Comparison of ENCODE assay signal across 9 cellular contexts in the genomic region with DNA sequence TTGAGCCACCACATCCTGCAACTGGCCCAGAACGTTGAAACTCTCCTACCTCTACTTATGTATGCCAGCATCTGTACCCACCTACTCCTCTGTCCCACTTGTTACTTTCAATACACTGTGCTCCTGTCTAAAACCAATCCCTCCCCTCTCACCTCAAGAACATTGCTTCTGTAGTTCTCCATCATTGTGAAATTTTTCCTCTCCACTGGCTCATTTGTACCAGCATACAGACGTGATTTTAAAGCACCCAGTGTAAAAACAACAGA. TPM values are rescaled to one million over a fixed set of nuclear protein-coding genes. Genes with fewer than 3 reads are reported as not detected.
DNase-seq lines count a peak whose midpoint lies in the region; ATAC-seq lines count a peak whose summit lies in the region.
"Had no signal": no experiment of that assay in that cellular context is flagged by ENCODE, and none has a peak within 500 bp of the region (broad histone marks: within the 10 kb centered on the region; RNA-seq: fewer than 3 reads in every experiment).

No MANE protein-coding gene starts in this region.

- no peaks in the 10 kb centered on the region for H3K36me3 ChIP-seq in skeletal muscle tissue (ENCODE audit: control insufficient read depth in 3 of 3, insufficient read depth in 3 of 3, low read length in 3 of 3)
- H3K36me3 ChIP-seq: vagina had no signal

- DNase-seq in T-helper 2 cell treated with Interferon-gamma antibody and Interleukin-4, amounts not matched to agents 5 μg/mL and 100 μg/mL, for 36 hours (ENCODE audit: low spot score) = no peak
- DNase-seq in T-helper 2 cell (no peak), DMS153 treated with DMSO at 0.1 percent for 48 hours (lab: John Stamatoyannopoulos, UW; ENCODE audit: unreplicated experiment) (no peak), NCI-H69 (lab: John Stamatoyannopoulos, UW) (no peak), NCI-H2227 (lab: John Stamatoyannopoulos, UW; ENCODE audit: unreplicated experiment) (no peak)

- peaks cover 5% of the 10 kb centered on the region for H3K36me3 Mint-ChIP-seq in T-helper 2 cell treated with Interferon-gamma antibody and Interleukin-4, amounts not matched to agents 5 μg/mL and 100 μg/mL, for 36 hours (ENCODE audit: low read depth)
- H3K36me3 Mint-ChIP-seq in IgD-negative memory B cell = peaks cover 6% of the 10 kb centered on the region

- peak overlapping the region; percentile 71 for H3K27ac Mint-ChIP-seq in T-helper 2 cell treated with Interferon-gamma antibody and Interleukin-4, amounts not matched to agents 5 μg/mL and 100 μg/mL, for 36 hours
- peak overlapping the region; percentile 81 to 97 (median 97) for H3K27ac Mint-ChIP-seq in IgD-negative memory B cell

- H3K27me3 Mint-ChIP-seq in T-helper 2 cell treated with Interferon-gamma antibody and Interleukin-4, amounts not matched to agents 5 μg/mL and 100 μg/mL, for 36 hours (ENCODE audit: low read depth) = no peaks in the 10 kb centered on the region
- no peaks in the 10 kb centered on the region for H3K27me3 Mint-ChIP-seq in IgD-negative memory B cell

- peaks cover 23% of the 10 kb centered on the region for H3K4me1 Mint-ChIP-seq in T-helper 2 cell treated with Interferon-gamma antibody and Interleukin-4, amounts not matched to agents 5 μg/mL and 100 μg/mL, for 36 hours (ENCODE audit: low read depth)
- H3K4me1 Mint-ChIP-seq in IgD-negative memory B cell = peaks cover 20 to 31% (median 25%) of the 10 kb centered on the region in 3 donors

- no peaks in the 10 kb centered on the region for H3K9me3 ChIP-seq in skeletal muscle tissue (ENCODE audit: control insufficient read depth in 3 of 3, low read length in 3 of 3)
- H3K9me3 ChIP-seq: vagina had no signal

- no peak overlapping the region for H3K4me3 ChIP-seq in skeletal muscle tissue (ENCODE audit: low read length in 3 of 3)
- H3K4me3 ChIP-seq: vagina had no signal

- ATAC-seq in HG02610 (IDR thresholded peaks at IDR 0.05; ENCODE audit: unreplicated experiment) = peak; percentile 38

- H3K27ac ChIP-seq in skeletal muscle tissue (ENCODE audit: low read depth, low read length) = peak overlapping the region; percentile 57
- H3K27ac ChIP-seq: vagina had no signal

- H3K4me1 ChIP-seq in skeletal muscle tissue (ENCODE audit: control insufficient read depth in 3 of 3, insufficient read depth in 3 of 3, low read length in 3 of 3) = peaks cover 7 to 42% (median 19%) of the 10 kb centered on the region in 3 donors
- H3K4me1 ChIP-seq: vagina had no signal

- no peak overlapping the region for H3K9ac ChIP-seq in skeletal muscle tissue (ENCODE audit: low read depth in 1 of 3, low read length in 3 of 3)

- H3K4me3 Mint-ChIP-seq in T-helper 2 cell treated with Interferon-gamma antibody and Interleukin-4, amounts not matched to agents 5 μg/mL and 100 μg/mL, for 36 hours = peak overlapping the region; percentile 37
- H3K4me3 Mint-ChIP-seq in IgD-negative memory B cell = peak overlapping the region in 3 of 4 donors; percentile 44 to 85 (median 80)

- H3K27me3 ChIP-seq in skeletal muscle tissue (ENCODE audit: control insufficient read depth in 3 of 3, insufficient read depth in 3 of 3, low read length in 3 of 3) = no peaks in the 10 kb centered on the region
- H3K27me3 ChIP-seq: vagina had no signal

- no peaks in the 10 kb centered on the region for H3K9me3 Mint-ChIP-seq in T-helper 2 cell treated with Interferon-gamma antibody and Interleukin-4, amounts not matched to agents 5 μg/mL and 100 μg/mL, for 36 hours
- H3K9me3 Mint-ChIP-seq in IgD-negative memory B cell = no peaks in the 10 kb centered on the region

RNA-seq across cellular contexts. Expression of a gene that starts 25.5 kb away (rescaled TPM):
- 18.6 TPM for polyA plus RNA-seq in IgD-negative memory B cell
- 135 TPM for total RNA-seq in skeletal muscle tissue

RNA-seq across cellular contexts. Expression of a gene that starts 25.7 kb away (rescaled TPM):
- 87.9 TPM for polyA plus RNA-seq in IgD-negative memory B cell
- total RNA-seq in skeletal muscle tissue = 175 TPM
